1 cellular context compared by ENCODE assay signal in the genomic region with DNA sequence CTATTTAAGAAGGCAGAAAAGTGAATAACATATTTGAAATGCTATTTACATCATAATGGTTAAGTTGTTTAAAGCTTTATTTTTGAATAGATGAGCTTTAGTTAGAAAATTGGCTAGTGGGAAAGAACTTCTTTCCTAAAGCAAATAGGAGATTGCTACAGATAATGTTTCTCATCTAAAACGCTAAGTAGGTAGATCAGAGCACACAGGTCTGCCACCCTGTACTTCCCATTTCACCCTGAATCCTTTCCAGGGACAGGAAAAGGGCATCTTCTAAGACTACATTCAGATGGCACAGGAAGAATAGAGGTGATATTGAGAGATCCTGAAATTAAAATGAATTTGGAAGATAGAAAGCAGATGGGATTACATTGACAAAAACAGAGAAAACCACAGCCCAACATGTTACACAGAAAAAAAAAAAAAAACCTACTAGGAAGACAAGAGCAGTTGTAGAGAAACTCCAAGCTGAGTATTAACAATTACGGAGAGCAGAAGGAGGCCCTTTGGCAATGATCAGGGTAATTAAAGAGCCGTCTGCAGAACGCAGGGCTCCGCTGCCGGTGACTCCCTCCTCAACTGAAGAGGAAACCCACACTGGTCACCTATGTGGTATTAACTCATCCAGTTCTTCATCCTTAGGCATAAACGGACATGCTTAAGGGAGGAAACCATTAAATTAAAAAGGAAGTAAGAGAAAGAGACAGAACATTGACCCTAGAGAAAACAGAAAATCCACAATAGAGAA.
TF ChIP-seq lines count a peak whose summit lies in the region.

No MANE protein-coding gene starts in this region.

TF ChIP-seq in WTC11, 78 proteins besides CTCF, POLR2A, EP300 and RAD21 (continued from another document):
- TF ChIP-seq, protein P1, sequence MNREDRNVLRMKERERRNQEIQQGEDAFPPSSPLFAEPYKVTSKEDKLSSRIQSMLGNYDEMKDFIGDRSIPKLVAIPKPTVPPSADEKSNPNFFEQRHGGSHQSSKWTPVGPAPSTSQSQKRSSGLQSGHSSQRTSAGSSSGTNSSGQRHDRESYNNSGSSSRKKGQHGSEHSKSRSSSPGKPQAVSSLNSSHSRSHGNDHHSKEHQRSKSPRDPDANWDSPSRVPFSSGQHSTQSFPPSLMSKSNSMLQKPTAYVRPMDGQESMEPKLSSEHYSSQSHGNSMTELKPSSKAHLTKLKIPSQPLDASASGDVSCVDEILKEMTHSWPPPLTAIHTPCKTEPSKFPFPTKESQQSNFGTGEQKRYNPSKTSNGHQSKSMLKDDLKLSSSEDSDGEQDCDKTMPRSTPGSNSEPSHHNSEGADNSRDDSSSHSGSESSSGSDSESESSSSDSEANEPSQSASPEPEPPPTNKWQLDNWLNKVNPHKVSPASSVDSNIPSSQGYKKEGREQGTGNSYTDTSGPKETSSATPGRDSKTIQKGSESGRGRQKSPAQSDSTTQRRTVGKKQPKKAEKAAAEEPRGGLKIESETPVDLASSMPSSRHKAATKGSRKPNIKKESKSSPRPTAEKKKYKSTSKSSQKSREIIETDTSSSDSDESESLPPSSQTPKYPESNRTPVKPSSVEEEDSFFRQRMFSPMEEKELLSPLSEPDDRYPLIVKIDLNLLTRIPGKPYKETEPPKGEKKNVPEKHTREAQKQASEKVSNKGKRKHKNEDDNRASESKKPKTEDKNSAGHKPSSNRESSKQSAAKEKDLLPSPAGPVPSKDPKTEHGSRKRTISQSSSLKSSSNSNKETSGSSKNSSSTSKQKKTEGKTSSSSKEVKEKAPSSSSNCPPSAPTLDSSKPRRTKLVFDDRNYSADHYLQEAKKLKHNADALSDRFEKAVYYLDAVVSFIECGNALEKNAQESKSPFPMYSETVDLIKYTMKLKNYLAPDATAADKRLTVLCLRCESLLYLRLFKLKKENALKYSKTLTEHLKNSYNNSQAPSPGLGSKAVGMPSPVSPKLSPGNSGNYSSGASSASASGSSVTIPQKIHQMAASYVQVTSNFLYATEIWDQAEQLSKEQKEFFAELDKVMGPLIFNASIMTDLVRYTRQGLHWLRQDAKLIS (CRISPR knock-in tag; IDR thresholded peaks at IDR 0.05; ENCODE audit: borderline replicate concordance) = no peak
- TF ChIP-seq, protein P2, sequence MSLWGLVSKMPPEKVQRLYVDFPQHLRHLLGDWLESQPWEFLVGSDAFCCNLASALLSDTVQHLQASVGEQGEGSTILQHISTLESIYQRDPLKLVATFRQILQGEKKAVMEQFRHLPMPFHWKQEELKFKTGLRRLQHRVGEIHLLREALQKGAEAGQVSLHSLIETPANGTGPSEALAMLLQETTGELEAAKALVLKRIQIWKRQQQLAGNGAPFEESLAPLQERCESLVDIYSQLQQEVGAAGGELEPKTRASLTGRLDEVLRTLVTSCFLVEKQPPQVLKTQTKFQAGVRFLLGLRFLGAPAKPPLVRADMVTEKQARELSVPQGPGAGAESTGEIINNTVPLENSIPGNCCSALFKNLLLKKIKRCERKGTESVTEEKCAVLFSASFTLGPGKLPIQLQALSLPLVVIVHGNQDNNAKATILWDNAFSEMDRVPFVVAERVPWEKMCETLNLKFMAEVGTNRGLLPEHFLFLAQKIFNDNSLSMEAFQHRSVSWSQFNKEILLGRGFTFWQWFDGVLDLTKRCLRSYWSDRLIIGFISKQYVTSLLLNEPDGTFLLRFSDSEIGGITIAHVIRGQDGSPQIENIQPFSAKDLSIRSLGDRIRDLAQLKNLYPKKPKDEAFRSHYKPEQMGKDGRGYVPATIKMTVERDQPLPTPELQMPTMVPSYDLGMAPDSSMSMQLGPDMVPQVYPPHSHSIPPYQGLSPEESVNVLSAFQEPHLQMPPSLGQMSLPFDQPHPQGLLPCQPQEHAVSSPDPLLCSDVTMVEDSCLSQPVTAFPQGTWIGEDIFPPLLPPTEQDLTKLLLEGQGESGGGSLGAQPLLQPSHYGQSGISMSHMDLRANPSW (CRISPR knock-in tag; conservative IDR thresholded peaks at IDR 0.05; ENCODE audit: low read depth) = no peak
- TF ChIP-seq, protein P3, sequence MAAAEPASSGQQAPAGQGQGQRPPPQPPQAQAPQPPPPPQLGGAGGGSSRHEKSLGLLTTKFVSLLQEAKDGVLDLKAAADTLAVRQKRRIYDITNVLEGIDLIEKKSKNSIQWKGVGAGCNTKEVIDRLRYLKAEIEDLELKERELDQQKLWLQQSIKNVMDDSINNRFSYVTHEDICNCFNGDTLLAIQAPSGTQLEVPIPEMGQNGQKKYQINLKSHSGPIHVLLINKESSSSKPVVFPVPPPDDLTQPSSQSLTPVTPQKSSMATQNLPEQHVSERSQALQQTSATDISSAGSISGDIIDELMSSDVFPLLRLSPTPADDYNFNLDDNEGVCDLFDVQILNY (CRISPR knock-in tag; IDR thresholded peaks at IDR 0.05) = no peak
